Comparison of ENCODE assay signal across 15 cellular contexts in genomic region chr20:33386673-33387072, GRCh38. TPM values are rescaled to one million over a fixed set of nuclear protein-coding genes. Genes with fewer than 3 reads are reported as not detected.
DNase-seq lines count a peak whose midpoint lies in the region; ATAC-seq and TF ChIP-seq lines count a peak whose summit lies in the region.
"Had no signal": no experiment of that assay in that cellular context is flagged by ENCODE, and none has a peak within 500 bp of the region (broad histone marks: within the 10 kb centered on the region; RNA-seq: fewer than 3 reads in every experiment).

No MANE protein-coding gene starts in this region.

- no peaks in the 10 kb centered on the region for H3K9me3 ChIP-seq in right atrium auricular region
- no peaks in the 10 kb centered on the region for H3K9me3 ChIP-seq in RWPE2 (ENCODE audit: severe bottlenecking)
- H3K9me3 ChIP-seq: HAP-1 had no signal

- H3K4me3 Mint-ChIP-seq in memory B cell (no peak overlapping the region), Calu3 (ENCODE audit: low read depth, unreplicated experiment) (no peak overlapping the region)
- H3K4me3 Mint-ChIP-seq: B cell; CD4-positive, alpha-beta T cell had no signal

- CTCF ChIA-PET in Calu3 (lab: Charles Lee), result no interaction called here

- H3K36me3 Mint-ChIP-seq in memory B cell, result peaks cover 26% of the 10 kb centered on the region
- H3K36me3 Mint-ChIP-seq in Calu3 (ENCODE audit: insufficient read depth, unreplicated experiment), result peaks cover 38% of the 10 kb centered on the region

- H3K27me3 Mint-ChIP-seq in memory B cell (no peaks in the 10 kb centered on the region), Calu3 (ENCODE audit: unreplicated experiment) (no peaks in the 10 kb centered on the region)
- H3K27me3 Mint-ChIP-seq: B cell; CD4-positive, alpha-beta T cell had no signal

- intact Hi-C loops in left ventricle myocardium superior (cut with micrococcal nuclease), result no loop called here
- intact Hi-C loops in Calu3 (cut with micrococcal nuclease; ENCODE audit: unreplicated experiment), result no loop called here

- BruUV-seq in Calu3 (replicated peaks; lab: Mats Ljungman, UMichigan), result no TSS peak

- no peaks in the 10 kb centered on the region for H3K4me1 ChIP-seq in right atrium auricular region
- peaks cover 7% of the 10 kb centered on the region for H3K4me1 ChIP-seq in RWPE2 (ENCODE audit: insufficient read depth, poor library complexity, severe bottlenecking)
- H3K4me1 ChIP-seq: HAP-1 had no signal

- no peak for TF ChIP-seq CTCF in right atrium auricular region (IDR thresholded peaks at IDR 0.05)
- no peak for TF ChIP-seq CTCF in RWPE2 (IDR thresholded peaks at IDR 0.05; ENCODE audit: poor library complexity, severe bottlenecking)
- TF ChIP-seq CTCF in Calu3 (IDR thresholded peaks at IDR 0.05; ENCODE audit: unreplicated experiment), result no peak

- no peak for ATAC-seq in left ventricle myocardium superior
- no peak for ATAC-seq in RWPE2 (ENCODE audit: low read depth)
- no peak for ATAC-seq in memory B cell (ENCODE audit: low read depth)
- no peak for ATAC-seq in GM21423 (IDR thresholded peaks at IDR 0.05; ENCODE audit: unreplicated experiment)

- H3K9me3 Mint-ChIP-seq in memory B cell (no peaks in the 10 kb centered on the region), Calu3 (ENCODE audit: low read depth, unreplicated experiment) (no peaks in the 10 kb centered on the region)
- H3K9me3 Mint-ChIP-seq: CD4-positive, alpha-beta T cell had no signal

- H3K27ac Mint-ChIP-seq in memory B cell (peak overlapping the region; percentile 31), Calu3 (ENCODE audit: unreplicated experiment) (no peak overlapping the region)
- H3K27ac Mint-ChIP-seq: B cell; CD4-positive, alpha-beta T cell had no signal

- H3K27me3 ChIP-seq in right atrium auricular region (no peaks in the 10 kb centered on the region), RWPE2 (ENCODE audit: insufficient read depth, poor library complexity, severe bottlenecking) (no peaks in the 10 kb centered on the region)

- H3K27ac ChIP-seq in right atrium auricular region (peak overlapping the region; percentile 61 to 84), RWPE2 (ENCODE audit: poor library complexity, severe bottlenecking) (peak overlapping the region; percentile 21)
- H3K27ac ChIP-seq: HL-60 had no signal

- H3K36me3 ChIP-seq in right atrium auricular region (peaks cover 55% of the 10 kb centered on the region), RWPE2 (ENCODE audit: low read depth) (peaks cover 86% of the 10 kb centered on the region)

- DNase-seq in right atrium auricular region (ENCODE audit: low spot score), result no peak
- no peak for DNase-seq in left ventricle myocardium superior
- no peak for DNase-seq in RWPE2 (ENCODE audit: low spot score)
- no peak for DNase-seq in memory B cell (ENCODE audit: low spot score in 2 of 2)
- DNase-seq in dermis blood vessel endothelial cell, result no peak
- no peak for DNase-seq in Calu3
- DNase-seq: C1 segment of cervical spinal cord; CD4-positive, alpha-beta T cell; COR-L47; DND-41; GDM1 had no signal

- H3K4me3 ChIP-seq in right atrium auricular region (no peak overlapping the region), RWPE2 (ENCODE audit: severe bottlenecking) (no peak overlapping the region)
- H3K4me3 ChIP-seq: HAP-1 had no signal

- H3K4me1 Mint-ChIP-seq in memory B cell (peaks cover 2% of the 10 kb centered on the region), Calu3 (ENCODE audit: low read depth, unreplicated experiment) (no peaks in the 10 kb centered on the region)
- H3K4me1 Mint-ChIP-seq: B cell had no signal

RNA-seq across cellular contexts. Expression of gene CDK5RAP1, which starts 14.6 kb away (rescaled TPM):
- 10 to 100 TPM; 13.9 to 22.8 TPM for total RNA-seq in right atrium auricular region
- total RNA-seq in left ventricle myocardium superior, result 20.6 TPM
- 21.1 and 25.9 TPM in 2 replicates for total RNA-seq in dermis blood vessel endothelial cell
- total RNA-seq in Calu3 (2022), result 63.6 and 65.8 TPM in 2 replicates

RNA-seq across cellular contexts. Expression of gene SNTA1, which starts 56.9 kb away (rescaled TPM):
- total RNA-seq in right atrium auricular region (100 to 1,000 TPM; 183 to 295 TPM), left ventricle myocardium superior (226 TPM), dermis blood vessel endothelial cell (7.2 and 8.8 TPM in 2 replicates), Calu3 (2022) (5.1 and 7.6 TPM in 2 replicates)

Comparison
In these comparisons a context has a peak if more than half of its experiments do, and no peak if none do; other contexts are left out.
1. RNA of gene SNTA1, which starts 56.9 kb away (total RNA-seq): 183 to 295 TPM in right atrium auricular region and 226 TPM in left ventricle myocardium superior (single experiment); 7.2 to 8.8 TPM in dermis blood vessel endothelial cell and 5.1 to 7.6 TPM in Calu3; every median in the first group is over 10 times any median in the second.